ENCODE assay signal across 1 cellular context in the genomic region with DNA sequence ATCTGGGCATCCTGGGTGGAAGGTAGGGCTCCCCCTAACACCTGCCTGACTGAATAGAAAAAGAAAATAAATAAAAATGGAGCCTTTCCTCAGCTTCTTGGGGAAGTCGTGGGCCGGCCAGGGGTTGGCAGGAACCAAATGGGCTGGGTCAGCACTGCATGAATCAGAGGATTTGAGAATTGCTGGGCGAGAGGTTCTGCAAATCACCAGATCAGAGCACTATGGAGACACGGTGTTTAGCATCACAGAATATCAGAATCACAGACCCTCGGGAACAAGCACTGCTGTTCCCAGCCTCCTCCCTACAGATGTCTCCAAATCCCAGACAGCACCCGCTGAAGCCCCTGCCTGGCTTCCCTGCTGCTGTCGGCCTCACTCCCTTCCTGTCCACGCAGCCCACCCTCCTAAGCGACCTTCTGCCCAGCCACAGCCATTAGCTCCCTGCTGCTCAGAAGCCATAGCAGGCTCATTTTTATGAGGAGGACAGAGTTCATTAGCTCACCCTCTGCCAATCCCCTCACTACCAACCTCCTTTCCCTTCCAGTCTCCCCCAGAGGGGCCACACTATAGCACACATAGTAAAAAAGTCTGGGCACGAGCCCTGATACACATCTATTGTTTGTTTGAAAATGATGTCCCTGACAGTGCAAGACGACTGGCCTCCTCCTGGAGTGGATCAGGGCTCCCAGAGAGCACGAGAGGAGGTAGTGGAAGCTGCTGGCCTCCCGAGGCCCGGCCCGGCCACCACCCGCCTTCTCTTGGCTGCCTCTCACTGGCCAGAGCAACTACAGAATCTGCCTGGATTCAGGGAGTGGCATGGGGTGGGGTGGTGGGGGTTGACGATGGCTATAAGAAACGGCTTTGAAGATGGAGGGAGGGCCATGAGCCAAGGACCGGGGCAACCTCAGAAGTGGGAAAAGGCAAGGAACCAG.
TF ChIP-seq lines count a peak whose summit lies in the region.

No MANE protein-coding gene starts in this region.

TF ChIP-seq in H1, 55 proteins besides CTCF, POLR2A, EP300 and RAD21:
- TF ChIP-seq RFX5 (IDR thresholded peaks at IDR 0.05; ENCODE audit: borderline replicate concordance, low read depth, low read length) (no peak), PHF8 (conservative IDR thresholded peaks at IDR 0.05; ENCODE audit: low read depth, low read length) (no peak), JUND (IDR thresholded peaks at IDR 0.05; ENCODE audit: low read length) (no peak), FOSL1 (IDR thresholded peaks at IDR 0.05; ENCODE audit: insufficient read depth, low read depth, low read length) (no peak), NRF1 (IDR thresholded peaks at IDR 0.05; ENCODE audit: low read depth, low read length) (no peak), SRF (IDR thresholded peaks at IDR 0.05; ENCODE audit: low read depth, low read length) (no peak)
- TF ChIP-seq, protein P1, sequence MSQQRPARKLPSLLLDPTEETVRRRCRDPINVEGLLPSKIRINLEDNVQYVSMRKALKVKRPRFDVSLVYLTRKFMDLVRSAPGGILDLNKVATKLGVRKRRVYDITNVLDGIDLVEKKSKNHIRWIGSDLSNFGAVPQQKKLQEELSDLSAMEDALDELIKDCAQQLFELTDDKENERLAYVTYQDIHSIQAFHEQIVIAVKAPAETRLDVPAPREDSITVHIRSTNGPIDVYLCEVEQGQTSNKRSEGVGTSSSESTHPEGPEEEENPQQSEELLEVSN (IDR thresholded peaks at IDR 0.05): no peak
- TF ChIP-seq, protein P2, sequence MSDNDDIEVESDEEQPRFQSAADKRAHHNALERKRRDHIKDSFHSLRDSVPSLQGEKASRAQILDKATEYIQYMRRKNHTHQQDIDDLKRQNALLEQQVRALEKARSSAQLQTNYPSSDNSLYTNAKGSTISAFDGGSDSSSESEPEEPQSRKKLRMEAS (IDR thresholded peaks at IDR 0.05): no peak
